In the genomic region with DNA sequence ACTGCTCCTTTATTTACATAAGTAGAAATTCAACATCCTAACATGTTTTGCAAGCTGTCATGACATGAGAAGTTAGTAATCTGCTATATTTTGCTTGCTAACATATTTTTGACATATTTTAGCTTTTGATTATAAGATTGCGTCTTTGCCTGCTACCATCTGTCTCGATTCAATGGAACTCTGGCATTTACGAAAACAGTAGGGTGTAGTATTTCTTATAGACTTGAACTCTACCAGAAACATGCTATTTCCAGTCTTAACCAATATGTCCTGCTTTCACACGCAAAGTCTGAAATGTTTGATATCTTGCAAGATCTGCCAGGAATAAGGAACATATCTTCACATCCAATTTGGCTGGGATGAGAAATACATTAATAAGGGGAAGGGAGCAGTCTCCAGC, we compare ENCODE assay signal across 27 cellular contexts.
"Had no signal": no experiment of that assay in that cellular context is flagged by ENCODE, and none has a peak within 500 bp of the region (broad histone marks: within the 10 kb centered on the region; RNA-seq: fewer than 3 reads in every experiment).

No MANE protein-coding gene starts in this region.

- H3K4me3 ChIP-seq: left ventricle myocardium inferior, pancreas, prostate gland, skin epidermis, stomach, testis, thyroid gland, transverse colon, upper lobe of left lung had no signal

- H3K36me3 ChIP-seq: left ventricle myocardium inferior, pancreas, prostate gland, stomach, thyroid gland, transverse colon, upper lobe of left lung had no signal

- ATAC-seq: left colon; naive thymus-derived CD8-positive, alpha-beta T cell; pancreas; right cardiac atrium; sciatic nerve; stimulated activated naive B cell treated with anti-CD40 and anti-IgM and Interleukin-4, amounts not matched to agents 10 μg/mL and 1 μg/mL and 100 μg/mL, for 72 hours; stimulated activated naive CD8-positive, alpha-beta T cell treated with anti-CD3 and anti-CD28 coated beads, Interleukin-15, Interleukin-2, amounts not matched to agents 100 U/mL and 50 U/mL, for 24 hours had no signal

- H3K9me3 ChIP-seq: left ventricle myocardium inferior, pancreas, prostate gland, stomach, testis, thyroid gland, transverse colon, upper lobe of left lung had no signal

- H3K4me1 ChIP-seq: left ventricle myocardium inferior, pancreas, prostate gland, stomach, testis, transverse colon, upper lobe of left lung had no signal

- DNase-seq: hypothalamus; immature natural killer cell; kidney; left colon; left ventricle myocardium inferior; mesenchymal stem cell; naive thymus-derived CD8-positive, alpha-beta T cell; nucleus accumbens; pancreas; posterior cingulate gyrus; retina; right cardiac atrium; stimulated activated CD4-positive, alpha-beta T cell treated with anti-CD3 and anti-CD28 coated beads, Interleukin-12 subunit alpha, Interleukin-12 subunit beta, amount 100 ng/mL, for 4 hours; stimulated activated CD4-positive, alpha-beta T cell treated with anti-CD3 and anti-CD28 coated beads, Interleukin-15, amount 100 ng/mL, for 24 hours; stimulated activated CD4-positive, alpha-beta T cell treated with anti-CD3 and anti-CD28 coated beads, Interleukin-2, amount 100 ng/mL, for 24 hours; stimulated activated CD4-positive, alpha-beta T cell treated with anti-CD3 and anti-CD28 coated beads, Interleukin-4, amount 100 ng/mL, for 1 hour; stimulated activated naive B cell treated with anti-CD40 and anti-IgM and Interleukin-4, amounts not matched to agents 10 μg/mL and 1 μg/mL and 100 μg/mL, for 72 hours; stimulated activated naive CD8-positive, alpha-beta T cell treated with anti-CD3 and anti-CD28 coated beads, Interleukin-15, Interleukin-2, amounts not matched to agents 100 U/mL and 50 U/mL, for 24 hours; stomach; testis; thyroid gland; transverse colon; upper lobe of left lung had no signal

- H3K27me3 ChIP-seq: pancreas, stomach, testis, thyroid gland, transverse colon, upper lobe of left lung had no signal

- FAIRE-seq: islet of Langerhans, kidney, pancreas had no signal

- H3K27ac ChIP-seq: left ventricle myocardium inferior, pancreas, prostate gland, skin epidermis, stomach, testis, thyroid gland, transverse colon, upper lobe of left lung had no signal
